ENCODE assay signal across 35 cellular contexts in genomic region chr7:93509303-93509702, GRCh38.
"Had no signal": no experiment of that assay in that cellular context is flagged by ENCODE, and none has a peak within 500 bp of the region (broad histone marks: within the 10 kb centered on the region; RNA-seq: fewer than 3 reads in every experiment).

No MANE protein-coding gene starts in this region.

- H3K27me3 ChIP-seq: MG63 had no signal

- H3K9me3 ChIP-seq: MG63 had no signal

- DNase-seq: MG63, MM.1S, MV-4-11, NCI-H1048, NCI-H1092, NCI-H1092 treated with DMSO at 0.1 percent for 48 hours, NCI-H1105, NCI-H1105 treated with DMSO at 0.1 percent for 48 hours, NCI-H1417, NCI-H1417 treated with DMSO at 0.1 percent for 48 hours, NCI-H1436, NCI-H1436 treated with DMSO at 0.1 percent for 48 hours, NCI-H146, NCI-H1694, NCI-H1694 treated with DMSO at 0.1 percent for 48 hours, NCI-H187, NCI-H187 treated with DMSO at 0.1 percent for 48 hours, NCI-H1930, NCI-H2029, NCI-H2029 treated with DMSO at 0.1 percent for 48 hours, NCI-H2081, NCI-H2081 treated with DMSO at 0.1 percent for 48 hours, NCI-H2107, NCI-H2171, NCI-H2171 treated with DMSO at 0.1 percent for 48 hours, NCI-H2227 treated with DMSO at 0.1 percent for 48 hours, NCI-H226, NCI-H345, NCI-H446, NCI-H446 treated with DMSO at 0.1 percent for 48 hours, NCI-H510A, NCI-H510A treated with DMSO at 0.1 percent for 48 hours, NCI-H524, NCI-H524 treated with DMSO at 0.1 percent for 48 hours, NCI-H526 had no signal

- H3K4me3 ChIP-seq: MG63 had no signal

- H3K36me3 ChIP-seq: MG63 had no signal
